Comparison of ENCODE assay signal across 15 cellular contexts in genomic region chr19:43062418-43062817, GRCh38. TPM values are rescaled to one million over a fixed set of nuclear protein-coding genes. Genes with fewer than 3 reads are reported as not detected.
"Had no signal": no experiment of that assay in that cellular context is flagged by ENCODE, and none has a peak within 500 bp of the region (broad histone marks: within the 10 kb centered on the region; RNA-seq: fewer than 3 reads in every experiment).

No MANE protein-coding gene starts in this region.

RNA-seq across cellular contexts. Expression of gene PSG2, which starts 20.1 kb away (rescaled TPM):
- total RNA-seq: stomach, subcutaneous adipose tissue, temporal lobe, testis, thoracic aorta, thyroid gland, tibial nerve, transverse colon, upper lobe of left lung, upper lobe of right lung, ureter, urinary bladder, uterus, vagina had no signal
- polyA plus RNA-seq: stomach, urinary bladder had no signal

RNA-seq across cellular contexts. Expression of gene PSG11, which starts 36.1 kb away (rescaled TPM):
- total RNA-seq: stomach, subcutaneous adipose tissue, suprapubic skin, temporal lobe, testis, thoracic aorta, thyroid gland, tibial nerve, transverse colon, upper lobe of left lung, upper lobe of right lung, ureter, urinary bladder, uterus, vagina had no signal
- polyA plus RNA-seq: stomach, urinary bladder had no signal
